8 cellular contexts compared by ENCODE assay signal in the genomic region with DNA sequence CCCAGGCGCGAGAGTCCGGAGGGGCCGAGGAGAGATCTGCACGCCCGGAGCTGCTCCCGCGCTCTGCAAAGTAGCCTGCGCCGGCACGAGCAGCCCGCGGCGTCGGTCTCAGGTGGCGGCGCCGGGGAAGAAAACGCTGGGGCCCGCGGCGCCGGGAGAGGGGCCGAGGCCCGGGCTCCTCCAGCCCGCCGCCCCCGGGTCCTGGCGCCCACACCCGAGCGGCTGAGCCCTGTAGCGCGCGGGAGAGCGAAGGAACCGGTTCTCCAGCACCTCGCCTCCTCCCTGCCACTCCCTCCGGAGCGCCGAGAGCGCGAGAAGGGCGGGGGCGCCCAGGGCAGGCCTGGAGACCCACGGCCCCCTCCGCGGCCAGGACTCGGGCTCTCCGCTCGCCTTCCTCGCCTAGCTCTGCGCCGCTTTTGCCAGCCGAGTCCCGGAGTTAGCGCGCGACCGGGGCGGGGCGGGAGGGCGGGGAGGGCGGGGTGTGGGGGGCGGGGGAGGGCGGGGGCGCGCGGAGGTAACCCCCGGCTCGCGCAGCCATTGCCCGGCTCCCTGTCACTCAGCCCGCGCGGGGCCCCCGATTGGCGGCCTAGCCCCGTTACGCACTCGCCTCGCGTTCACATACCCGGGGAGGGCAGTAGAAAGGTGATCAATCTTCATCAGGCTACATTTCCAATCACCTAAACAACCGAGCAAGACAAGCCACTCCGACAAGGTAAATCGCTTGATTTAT. TPM values are rescaled to one million over a fixed set of nuclear protein-coding genes. Genes with fewer than 3 reads are reported as not detected.
A peak's percentile ranks its signal among the peaks of the same experiment; 100 is the strongest.
DNase-seq lines count a peak whose midpoint lies in the region; ATAC-seq and TF ChIP-seq lines count a peak whose summit lies in the region.

Gene OTX1, plus strand, starts transcription at position 645 of the 730 bp plus-strand sequence. CDS start 2,161 bp downstream, outside the sequence.

- ATAC-seq in GM18907 (IDR thresholded peaks at IDR 0.05; ENCODE audit: unreplicated experiment) (peak; percentile 82), HG03066 (IDR thresholded peaks at IDR 0.05; ENCODE audit: low read depth, unreplicated experiment) (peak; percentile 71)

- peaks cover 5% of the 10 kb centered on the region for H3K4me1 ChIP-seq in testis

- H3K27me3 ChIP-seq in testis = no peaks in the 10 kb centered on the region

- H3K27ac ChIP-seq in C4-2B (peak within 1 kb of the TSS; percentile 80), testis (no peak within 1 kb of the TSS)

- H3K9me3 ChIP-seq in testis = no peaks in the 10 kb centered on the region

- no peak for TF ChIP-seq CTCF in C4-2B (conservative IDR thresholded peaks at IDR 0.05)
- no peak for TF ChIP-seq CTCF in testis (IDR thresholded peaks at IDR 0.05)

- 0 to 1% methylated on average over 8 to 70 of the region's 86 CpGs for WGBS in testis, 2 donors

- H3K4me3 ChIP-seq in testis = peak within 1 kb of the TSS; percentile 56 to 57

- H3K36me3 ChIP-seq in testis (ENCODE audit: low read depth, missing control alignments) = no peaks in the 10 kb centered on the region

- no peak for TF ChIP-seq POLR2A in testis (IDR thresholded peaks at IDR 0.05)

- intact Hi-C loops in testis (cut with DNase I; ENCODE audit: low total_unique reads) = no loop called here

- DNase-seq in NCI-H2029 treated with DMSO at 0.1 percent for 48 hours (lab: John Stamatoyannopoulos, UW) = peak; percentile 35
- peak; percentile 75 for DNase-seq in T1000 (lab: John Stamatoyannopoulos, UW)
- DNase-seq in ecto neural progenitor cell (ENCODE audit: low spot score) = peak; percentile 92
- peak; percentile 71 for DNase-seq in midbrain (lab: John Stamatoyannopoulos, UW)
- DNase-seq in testis = peak; percentile 49

RNA-seq across cellular contexts. Expression of gene OTX1, which starts in this region (rescaled TPM):
- total RNA-seq in testis = under 1 TPM; 0.39 to 0.56 TPM
- polyA plus RNA-seq in testis (ENCODE audit: insufficient read depth, low read depth, low replicate concordance) = 0.36 TPM

Comparison
In these comparisons a context has a peak if more than half of its experiments do, and no peak if none do; other contexts are left out.
1. Peak in DNase-seq and H3K4me3 ChIP-seq in testis; RNA of the gene not detected or under 1 TPM.
2. DNase-seq: peak in every context shown above with its lines; median percentile 92 in ecto neural progenitor cell; 75 in T1000; 71 in midbrain; 49 in testis; 35 in NCI-H2029 treated with DMSO at 0.1 percent for 48 hours.